In genomic region chr1:199101635-199102034, GRCh38 we compare ENCODE assay signal across 20 cellular contexts.
"Had no signal": no experiment of that assay in that cellular context is flagged by ENCODE, and none has a peak within 500 bp of the region (broad histone marks: within the 10 kb centered on the region; RNA-seq: fewer than 3 reads in every experiment).

No MANE protein-coding gene starts in this region.

- FAIRE-seq: bronchial epithelial cell had no signal

- H3K9me3 ChIP-seq: colonic mucosa, esophagus squamous epithelium, gastrocnemius medialis, testis, uterus had no signal

- ATAC-seq: gastrocnemius medialis; naive thymus-derived CD4-positive, alpha-beta T cell had no signal

- H3K27me3 ChIP-seq: colonic mucosa, esophagus squamous epithelium, gastrocnemius medialis, testis, uterus had no signal

- H3K36me3 ChIP-seq: colonic mucosa, esophagus squamous epithelium, gastrocnemius medialis, left ventricle myocardium inferior, uterus had no signal

- H3K27ac ChIP-seq: colonic mucosa, esophagus squamous epithelium, gastrocnemius medialis, left ventricle myocardium inferior, testis, uterus had no signal

- DNase-seq: activated CD4-positive, alpha-beta T cell treated with anti-CD3 and anti-CD28 coated beads for 4 hours; activated CD4-positive, alpha-beta T cell treated with anti-CD3 and anti-CD28 coated beads, Interleukin-2, amount 50 U/mL, for 48 hours; activated CD4-positive, CD25-positive, alpha-beta regulatory T cell; activated CD8-positive, alpha-beta memory T cell treated with anti-CD3 and anti-CD28 coated beads, Interleukin-2, amount 50 U/mL, for 48 hours; activated T-cell treated with anti-CD3 and anti-CD28 coated beads, Interleukin-2, amount 50 U/mL, for 4 hours; amygdala; colonic mucosa; endodermal cell; esophagus squamous epithelium; gastrocnemius medialis; hippocampal formation; left ventricle myocardium inferior; naive thymus-derived CD4-positive, alpha-beta T cell; retina; stimulated activated CD4-positive, alpha-beta T cell treated with anti-CD3 and anti-CD28 coated beads, Interleukin-4, amount 100 ng/mL, for 1 hour; stimulated activated naive CD4-positive, alpha-beta T cell; testis; trophoblast cell; uterus had no signal

- H3K4me1 ChIP-seq: colonic mucosa, esophagus squamous epithelium, gastrocnemius medialis, left ventricle myocardium inferior, testis, uterus had no signal

- H3K4me3 ChIP-seq: colonic mucosa, esophagus squamous epithelium, gastrocnemius medialis, left ventricle myocardium inferior, testis, uterus had no signal
